Comparison of ENCODE assay signal across 1 cellular context in the genomic region with DNA sequence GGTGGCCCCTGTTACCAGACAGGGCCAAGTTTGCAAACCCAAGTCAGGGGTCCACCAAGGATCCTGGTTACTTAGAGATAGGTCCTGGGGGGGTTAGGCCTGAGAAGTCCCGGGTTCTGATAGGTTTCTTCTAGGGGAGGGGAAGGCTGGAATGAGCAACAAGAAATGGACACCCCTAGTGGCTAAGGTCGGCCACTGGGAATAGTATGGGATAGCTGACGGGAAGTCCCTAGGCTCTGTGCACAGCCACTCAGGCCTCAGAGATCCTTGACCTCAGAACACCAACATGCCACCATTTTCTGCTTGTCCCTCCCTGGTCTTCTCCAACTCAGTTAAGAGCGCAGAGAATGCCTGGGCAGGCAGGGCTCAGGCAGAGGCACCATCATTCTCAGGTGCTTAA.
TF ChIP-seq lines count a peak whose summit lies in the region.

No MANE protein-coding gene starts in this region.

TF ChIP-seq in HepG2, 621 proteins besides CTCF, POLR2A, EP300 and RAD21:
- TF ChIP-seq ATF7-NPFF (CRISPR knock-in tag; IDR thresholded peaks at IDR 0.05; ENCODE audit: low read depth) (no peak), HCFC1 (IDR thresholded peaks at IDR 0.05; ENCODE audit: low read depth, low read length) (no peak), MTA3 (CRISPR knock-in tag; IDR thresholded peaks at IDR 0.05) (no peak), ARNT2 (CRISPR knock-in tag; IDR thresholded peaks at IDR 0.05; ENCODE audit: low read depth) (no peak), SNAPC2 (CRISPR knock-in tag; IDR thresholded peaks at IDR 0.05) (no peak), ZNF577 (CRISPR knock-in tag; IDR thresholded peaks at IDR 0.05; ENCODE audit: borderline replicate concordance, low read depth) (no peak), HNRNPH1 (optimal IDR thresholded peaks at IDR 0.05; ENCODE audit: low read depth, low read length) (no peak), MYNN (CRISPR knock-in tag; IDR thresholded peaks at IDR 0.05; ENCODE audit: low read depth) (no peak), HNF4G (IDR thresholded peaks at IDR 0.05; ENCODE audit: borderline replicate concordance, low read depth, low read length) (no peak), HNF4G (CRISPR knock-in tag; IDR thresholded peaks at IDR 0.05; ENCODE audit: borderline replicate concordance, low read depth) (no peak), ZNF431 (CRISPR knock-in tag; IDR thresholded peaks at IDR 0.05; ENCODE audit: borderline replicate concordance, low read depth) (no peak), TCF12 (IDR thresholded peaks at IDR 0.05) (no peak), TCF12 (CRISPR knock-in tag; IDR thresholded peaks at IDR 0.05) (no peak), ZKSCAN5 (CRISPR knock-in tag; IDR thresholded peaks at IDR 0.05) (no peak), HOXA5 (CRISPR knock-in tag; IDR thresholded peaks at IDR 0.05) (no peak), ZNF33B (CRISPR knock-in tag; IDR thresholded peaks at IDR 0.05) (no peak), TRIM24 (CRISPR knock-in tag; IDR thresholded peaks at IDR 0.05) (no peak)
- TF ChIP-seq, protein P1, sequence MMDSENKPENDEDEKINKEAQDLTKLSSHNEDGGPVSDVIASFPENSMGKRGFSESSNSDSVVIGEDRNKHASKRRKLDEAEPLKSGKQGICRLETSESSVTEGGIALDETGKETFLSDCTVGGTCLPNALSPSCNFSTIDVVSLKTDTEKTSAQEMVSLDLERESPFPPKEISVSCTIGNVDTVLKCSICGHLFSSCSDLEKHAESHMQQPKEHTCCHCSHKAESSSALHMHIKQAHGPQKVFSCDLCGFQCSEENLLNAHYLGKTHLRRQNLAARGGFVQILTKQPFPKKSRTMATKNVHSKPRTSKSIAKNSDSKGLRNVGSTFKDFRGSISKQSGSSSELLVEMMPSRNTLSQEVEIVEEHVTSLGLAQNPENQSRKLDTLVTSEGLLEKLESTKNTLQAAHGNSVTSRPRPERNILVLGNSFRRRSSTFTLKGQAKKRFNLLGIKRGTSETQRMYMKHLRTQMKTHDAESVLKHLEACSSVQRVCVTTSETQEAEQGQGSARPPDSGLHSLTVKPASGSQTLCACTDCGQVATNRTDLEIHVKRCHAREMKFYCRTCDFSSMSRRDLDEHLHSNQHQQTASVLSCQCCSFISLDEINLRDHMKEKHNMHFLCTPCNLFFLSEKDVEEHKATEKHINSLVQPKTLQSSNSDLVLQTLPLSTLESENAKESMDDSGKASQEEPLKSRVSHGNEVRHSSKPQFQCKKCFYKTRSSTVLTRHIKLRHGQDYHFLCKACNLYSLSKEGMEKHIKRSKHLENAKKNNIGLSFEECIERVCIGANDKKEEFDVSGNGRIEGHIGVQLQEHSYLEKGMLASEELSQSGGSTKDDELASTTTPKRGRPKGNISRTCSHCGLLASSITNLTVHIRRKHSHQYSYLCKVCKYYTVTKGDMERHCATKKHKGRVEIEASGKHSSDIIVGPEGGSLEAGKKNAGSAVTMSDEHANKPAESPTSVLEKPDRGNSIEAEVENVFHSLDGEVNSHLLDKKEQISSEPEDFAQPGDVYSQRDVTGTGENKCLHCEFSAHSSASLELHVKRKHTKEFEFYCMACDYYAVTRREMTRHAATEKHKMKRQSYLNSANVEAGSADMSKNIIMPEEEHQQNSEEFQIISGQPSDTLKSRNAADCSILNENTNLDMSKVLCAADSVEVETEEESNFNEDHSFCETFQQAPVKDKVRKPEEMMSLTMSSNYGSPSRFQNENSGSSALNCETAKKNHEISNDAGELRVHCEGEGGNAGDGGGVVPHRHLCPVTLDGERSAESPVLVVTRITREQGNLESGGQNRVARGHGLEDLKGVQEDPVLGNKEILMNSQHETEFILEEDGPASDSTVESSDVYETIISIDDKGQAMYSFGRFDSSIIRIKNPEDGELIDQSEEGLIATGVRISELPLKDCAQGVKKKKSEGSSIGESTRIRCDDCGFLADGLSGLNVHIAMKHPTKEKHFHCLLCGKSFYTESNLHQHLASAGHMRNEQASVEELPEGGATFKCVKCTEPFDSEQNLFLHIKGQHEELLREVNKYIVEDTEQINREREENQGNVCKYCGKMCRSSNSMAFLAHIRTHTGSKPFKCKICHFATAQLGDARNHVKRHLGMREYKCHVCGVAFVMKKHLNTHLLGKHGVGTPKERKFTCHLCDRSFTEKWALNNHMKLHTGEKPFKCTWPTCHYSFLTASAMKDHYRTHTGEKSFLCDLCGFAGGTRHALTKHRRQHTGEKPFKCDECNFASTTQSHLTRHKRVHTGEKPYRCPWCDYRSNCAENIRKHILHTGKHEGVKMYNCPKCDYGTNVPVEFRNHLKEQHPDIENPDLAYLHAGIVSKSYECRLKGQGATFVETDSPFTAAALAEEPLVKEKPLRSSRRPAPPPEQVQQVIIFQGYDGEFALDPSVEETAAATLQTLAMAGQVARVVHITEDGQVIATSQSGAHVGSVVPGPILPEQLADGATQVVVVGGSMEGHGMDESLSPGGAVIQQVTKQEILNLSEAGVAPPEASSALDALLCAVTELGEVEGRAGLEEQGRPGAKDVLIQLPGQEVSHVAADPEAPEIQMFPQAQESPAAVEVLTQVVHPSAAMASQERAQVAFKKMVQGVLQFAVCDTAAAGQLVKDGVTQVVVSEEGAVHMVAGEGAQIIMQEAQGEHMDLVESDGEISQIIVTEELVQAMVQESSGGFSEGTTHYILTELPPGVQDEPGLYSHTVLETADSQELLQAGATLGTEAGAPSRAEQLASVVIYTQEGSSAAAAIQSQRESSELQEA (CRISPR knock-in tag; IDR thresholded peaks at IDR 0.05; ENCODE audit: not compliant biosample characterization) = no peak
- TF ChIP-seq, protein P2, sequence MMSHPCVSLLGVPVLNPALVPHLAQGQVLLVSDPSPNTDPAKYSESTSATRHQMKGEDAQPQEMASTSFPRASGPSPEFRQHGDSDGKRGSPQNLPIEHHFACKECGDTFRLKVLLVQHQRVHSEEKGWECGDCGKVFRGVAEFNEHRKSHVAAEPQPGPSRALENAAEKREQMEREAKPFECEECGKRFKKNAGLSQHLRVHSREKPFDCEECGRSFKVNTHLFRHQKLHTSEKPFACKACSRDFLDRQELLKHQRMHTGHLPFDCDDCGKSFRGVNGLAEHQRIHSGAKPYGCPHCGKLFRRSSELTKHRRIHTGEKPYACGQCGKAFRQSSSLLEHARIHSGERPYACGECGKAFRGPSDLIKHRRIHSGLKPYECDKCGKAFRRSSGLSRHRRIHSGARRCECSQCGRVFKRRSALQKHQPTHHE (CRISPR knock-in tag; IDR thresholded peaks at IDR 0.05; ENCODE audit: borderline replicate concordance) = no peak
- TF ChIP-seq, protein P3, sequence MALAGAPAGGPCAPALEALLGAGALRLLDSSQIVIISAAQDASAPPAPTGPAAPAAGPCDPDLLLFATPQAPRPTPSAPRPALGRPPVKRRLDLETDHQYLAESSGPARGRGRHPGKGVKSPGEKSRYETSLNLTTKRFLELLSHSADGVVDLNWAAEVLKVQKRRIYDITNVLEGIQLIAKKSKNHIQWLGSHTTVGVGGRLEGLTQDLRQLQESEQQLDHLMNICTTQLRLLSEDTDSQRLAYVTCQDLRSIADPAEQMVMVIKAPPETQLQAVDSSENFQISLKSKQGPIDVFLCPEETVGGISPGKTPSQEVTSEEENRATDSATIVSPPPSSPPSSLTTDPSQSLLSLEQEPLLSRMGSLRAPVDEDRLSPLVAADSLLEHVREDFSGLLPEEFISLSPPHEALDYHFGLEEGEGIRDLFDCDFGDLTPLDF (CRISPR knock-in tag; IDR thresholded peaks at IDR 0.05) = no peak
